In the genomic region with DNA sequence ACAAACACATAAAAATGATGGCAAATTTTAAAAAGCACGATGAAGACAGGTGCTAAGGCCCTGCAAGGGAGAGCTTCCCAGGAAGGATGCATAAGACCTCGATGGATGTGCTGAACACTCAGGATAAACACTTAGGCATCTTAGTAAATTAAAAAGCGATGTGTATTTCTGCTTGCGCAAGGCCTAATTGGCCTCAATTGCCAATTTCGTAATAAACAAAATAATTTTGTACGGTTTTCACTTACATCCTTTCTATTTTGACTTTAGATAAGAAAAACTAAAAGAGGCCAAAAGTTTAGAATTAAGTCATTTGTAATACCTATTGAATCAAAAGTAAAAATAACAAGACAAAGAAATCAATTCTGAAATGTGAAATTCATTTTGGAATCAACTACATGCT, we compare ENCODE assay signal across 1 cellular context.
TF ChIP-seq lines count a peak whose summit lies in the region.

No MANE protein-coding gene starts in this region.

TF ChIP-seq in K562, 482 proteins besides CTCF, POLR2A, EP300 and RAD21 (continued from another document):
- TF ChIP-seq, protein P1, sequence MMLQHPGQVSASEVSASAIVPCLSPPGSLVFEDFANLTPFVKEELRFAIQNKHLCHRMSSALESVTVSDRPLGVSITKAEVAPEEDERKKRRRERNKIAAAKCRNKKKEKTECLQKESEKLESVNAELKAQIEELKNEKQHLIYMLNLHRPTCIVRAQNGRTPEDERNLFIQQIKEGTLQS (IDR thresholded peaks at IDR 0.05) = no peak
- TF ChIP-seq, protein P1 (CRISPR knock-in tag; conservative IDR thresholded peaks at IDR 0.05) = no peak
